5 cellular contexts compared by ENCODE assay signal in genomic region chr3:111561902-111562301, GRCh38. TPM values are rescaled to one million over a fixed set of nuclear protein-coding genes. Genes with fewer than 3 reads are reported as not detected.
"Had no signal": no experiment of that assay in that cellular context is flagged by ENCODE, and none has a peak within 500 bp of the region (broad histone marks: within the 10 kb centered on the region; RNA-seq: fewer than 3 reads in every experiment).

No MANE protein-coding gene starts in this region.

RNA-seq across cellular contexts. Expression of gene CD96, which starts 19.9 kb away (rescaled TPM):
- total RNA-seq: NCI-H460 had no signal

RNA-seq across cellular contexts. Expression of gene ZBED2, which starts 33.2 kb away (rescaled TPM):
- total RNA-seq: aorta, chondrocyte, NCI-H460, RPMI7951, SJSA1 had no signal
- polyA plus RNA-seq: aorta had no signal
